Comparison of ENCODE assay signal across 13 cellular contexts in genomic region chr16:55340445-55340844, GRCh38. TPM values are rescaled to one million over a fixed set of nuclear protein-coding genes. Genes with fewer than 3 reads are reported as not detected.
"Had no signal": no experiment of that assay in that cellular context is flagged by ENCODE, and none has a peak within 500 bp of the region (broad histone marks: within the 10 kb centered on the region; RNA-seq: fewer than 3 reads in every experiment).

No MANE protein-coding gene starts in this region.

- H3K36me3 Mint-ChIP-seq: IgD-negative memory B cell had no signal

- H3K4me3 ChIP-seq: GM23248, HAP-1 had no signal

- H3K27me3 Mint-ChIP-seq: IgD-negative memory B cell had no signal

- FAIRE-seq: HepG2 had no signal

- H3K4me1 ChIP-seq: HAP-1 had no signal

- ATAC-seq: HCT116, HepG2 had no signal

- H3K4me3 Mint-ChIP-seq: HFFc6 had no signal

- H3K9me3 Mint-ChIP-seq: IgD-negative memory B cell had no signal

- H2AFZ ChIP-seq: GM23248 had no signal

- H3K27ac ChIP-seq: GM23248, HL-60, KMS-11 had no signal

- H3K36me3 ChIP-seq: HAP-1 had no signal

- H3K4me2 ChIP-seq: KMS-11 had no signal

- H3K27ac Mint-ChIP-seq: HFFc6, IgD-negative memory B cell had no signal

- DNase-seq: GM23248, GOT3, H7, HFFc6, KBM-7 had no signal

- H3K9ac ChIP-seq: GM23248, KMS-11 had no signal

- H3K9me3 ChIP-seq: HAP-1 had no signal

RNA-seq across cellular contexts. Expression of gene IRX6, which starts 16.4 kb away (rescaled TPM):
- total RNA-seq: GM23248, H4, H7, HepG2, HFFc6, HT1080 had no signal
- polyA plus RNA-seq: GM23248, HepG2, IgD-negative memory B cell had no signal
